In genomic region chr7:8443871-8444756, GRCh38 we compare ENCODE assay signal across 1 cellular context.
TF ChIP-seq lines count a peak whose summit lies in the region.

No MANE protein-coding gene starts in this region.

TF ChIP-seq in GM12878, 131 proteins besides CTCF, POLR2A, EP300 and RAD21 (continued from another document):
- TF ChIP-seq TCF12 (IDR thresholded peaks at IDR 0.05; ENCODE audit: low read depth, low read length) (no peak), DPF2 (IDR thresholded peaks at IDR 0.05) (no peak), ZBTB11 (CRISPR knock-in tag; IDR thresholded peaks at IDR 0.05) (no peak), MYB (IDR thresholded peaks at IDR 0.05; ENCODE audit: borderline replicate concordance, low read depth, low read length) (no peak), BMI1 (IDR thresholded peaks at IDR 0.05; ENCODE audit: borderline replicate concordance) (no peak), GABPA (IDR thresholded peaks at IDR 0.05; ENCODE audit: low read depth) (no peak), SPI1 (IDR thresholded peaks at IDR 0.05; ENCODE audit: borderline replicate concordance, insufficient read depth, low read depth, low read length) (no peak), RAD51 (IDR thresholded peaks at IDR 0.05) (no peak), IRF4 (IDR thresholded peaks at IDR 0.05; ENCODE audit: low read depth, low read length) (no peak), FOXM1 (IDR thresholded peaks at IDR 0.05; ENCODE audit: low read depth, low read length) (no peak)
TF ChIP-seq in GM12878: peak in this region for 0.
